ENCODE assay signal across 8 cellular contexts in the genomic region with DNA sequence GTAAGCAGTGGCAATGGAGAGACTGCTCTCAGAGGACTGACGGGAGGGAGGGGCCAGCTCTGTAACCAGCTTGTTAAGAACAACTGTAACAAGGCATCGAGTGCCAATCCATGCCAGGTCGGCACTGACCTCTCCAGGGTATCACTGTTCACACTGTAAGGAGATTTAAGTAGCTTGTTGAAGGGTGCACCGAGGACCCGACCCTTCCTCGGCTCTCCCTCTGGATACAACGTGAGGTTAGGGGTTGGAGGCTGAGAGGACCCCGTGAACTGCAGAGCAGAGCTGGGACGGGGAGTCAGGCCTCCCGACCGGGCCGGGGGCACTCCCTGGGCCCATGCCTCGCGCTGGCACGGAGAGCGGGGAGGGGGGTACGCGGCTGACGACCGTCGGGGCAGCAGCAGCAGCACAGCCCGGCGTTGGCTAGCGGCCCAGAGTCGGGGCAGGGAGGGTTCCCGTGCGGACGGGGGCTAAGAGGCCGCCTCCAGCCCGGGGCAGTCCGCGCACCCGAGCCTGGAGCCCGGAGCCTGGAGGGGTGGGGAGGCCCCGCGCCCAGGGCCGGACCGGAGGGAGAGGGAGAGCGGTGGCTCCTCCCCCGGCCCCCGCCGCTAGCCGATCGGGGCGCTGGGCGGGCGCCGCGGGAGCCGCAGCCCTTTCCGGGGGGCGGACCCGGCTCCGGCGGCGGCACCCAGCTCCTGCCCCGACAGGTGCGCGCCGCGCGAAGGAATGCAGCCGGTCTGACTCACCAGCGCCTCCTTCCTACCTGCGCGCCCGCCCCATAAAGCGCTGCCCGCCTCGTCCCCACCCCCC. TPM values are rescaled to one million over a fixed set of nuclear protein-coding genes. Genes with fewer than 3 reads are reported as not detected.
DNase-seq lines count a peak whose midpoint lies in the region; ATAC-seq and TF ChIP-seq lines count a peak whose summit lies in the region.

A gene (plus strand): TSS at position 804 of the 807 bp plus-strand sequence. CDS start 3,245 bp downstream, outside the sequence.

- H3K9me3 ChIP-seq in skeletal muscle tissue (ENCODE audit: control insufficient read depth in 3 of 3, low read length in 3 of 3): no peaks in the 10 kb centered on the region

- H3K9ac ChIP-seq in skeletal muscle tissue (ENCODE audit: low read depth in 1 of 3, low read length in 3 of 3): peak within 1 kb of the TSS in 1 of 3 donors; percentile 66

- H3K4me3 ChIP-seq in iPS-11a (ENCODE audit: low read depth, low read length): peak within 1 kb of the TSS; percentile 50
- peak within 1 kb of the TSS; percentile 9 to 52 (median 30) for H3K4me3 ChIP-seq in skeletal muscle tissue (ENCODE audit: low read length in 3 of 3)

- DNase-seq in DMS79 (lab: John Stamatoyannopoulos, UW) (peak; percentile 15), DMS79 treated with DMSO at 0.1 percent for 48 hours (lab: John Stamatoyannopoulos, UW) (no peak)

- peaks cover 0 to 9% (median 5%) of the 10 kb centered on the region in 3 donors for H3K4me1 ChIP-seq in skeletal muscle tissue (ENCODE audit: control insufficient read depth in 3 of 3, insufficient read depth in 3 of 3, low read length in 3 of 3)

- ATAC-seq in SK-N-SH treated with all-trans-retinoic acid at 6 μM for 48 hours (peak; percentile 57), GM19455 (IDR thresholded peaks at IDR 0.05; ENCODE audit: unreplicated experiment) (no peak), GM18909 (IDR thresholded peaks at IDR 0.05; ENCODE audit: poor library complexity, unreplicated experiment) (no peak)

- no peaks in the 10 kb centered on the region for H3K36me3 ChIP-seq in skeletal muscle tissue (ENCODE audit: control insufficient read depth in 3 of 3, insufficient read depth in 3 of 3, low read length in 3 of 3)

- peaks cover 31 to 37% (median 35%) of the 10 kb centered on the region in 3 donors for H3K27me3 ChIP-seq in skeletal muscle tissue (ENCODE audit: control insufficient read depth in 3 of 3, insufficient read depth in 3 of 3, low read length in 3 of 3)

- 1 to 3% (median 2%) methylated on average over 41 to 69 of the region's 70 CpGs for WGBS in adipose tissue, 3 donors

- no peak within 1 kb of the TSS for H3K27ac ChIP-seq in adipose tissue (ENCODE audit: low read depth, low read length)
- H3K27ac ChIP-seq in skeletal muscle tissue (ENCODE audit: low read depth, low read length): no peak within 1 kb of the TSS

TF ChIP-seq in SK-N-SH treated with all-trans-retinoic acid at 6 μM for 48 hours, 23 proteins besides CTCF, POLR2A, EP300 and RAD21:
- TF ChIP-seq ZNF8 (CRISPR knock-in tag; IDR thresholded peaks at IDR 0.05) (no peak), TOX (CRISPR knock-in tag; IDR thresholded peaks at IDR 0.05; ENCODE audit: borderline replicate concordance) (no peak), BACH2 (CRISPR knock-in tag; IDR thresholded peaks at IDR 0.05; ENCODE audit: borderline replicate concordance) (no peak), GLIS3 (CRISPR knock-in tag; IDR thresholded peaks at IDR 0.05) (no peak), ZNF565 (CRISPR knock-in tag; conservative IDR thresholded peaks at IDR 0.05; ENCODE audit: low read depth) (no peak), SNAI2 (CRISPR knock-in tag; IDR thresholded peaks at IDR 0.05) (no peak), PPARA (CRISPR knock-in tag; IDR thresholded peaks at IDR 0.05; ENCODE audit: borderline replicate concordance) (no peak), ZNF70 (CRISPR knock-in tag; IDR thresholded peaks at IDR 0.05) (no peak), ZFP30 (CRISPR knock-in tag; IDR thresholded peaks at IDR 0.05) (no peak), ESRRG (CRISPR knock-in tag; IDR thresholded peaks at IDR 0.05) (no peak), RARB (CRISPR knock-in tag; IDR thresholded peaks at IDR 0.05) (no peak)
- TF ChIP-seq, protein P1, sequence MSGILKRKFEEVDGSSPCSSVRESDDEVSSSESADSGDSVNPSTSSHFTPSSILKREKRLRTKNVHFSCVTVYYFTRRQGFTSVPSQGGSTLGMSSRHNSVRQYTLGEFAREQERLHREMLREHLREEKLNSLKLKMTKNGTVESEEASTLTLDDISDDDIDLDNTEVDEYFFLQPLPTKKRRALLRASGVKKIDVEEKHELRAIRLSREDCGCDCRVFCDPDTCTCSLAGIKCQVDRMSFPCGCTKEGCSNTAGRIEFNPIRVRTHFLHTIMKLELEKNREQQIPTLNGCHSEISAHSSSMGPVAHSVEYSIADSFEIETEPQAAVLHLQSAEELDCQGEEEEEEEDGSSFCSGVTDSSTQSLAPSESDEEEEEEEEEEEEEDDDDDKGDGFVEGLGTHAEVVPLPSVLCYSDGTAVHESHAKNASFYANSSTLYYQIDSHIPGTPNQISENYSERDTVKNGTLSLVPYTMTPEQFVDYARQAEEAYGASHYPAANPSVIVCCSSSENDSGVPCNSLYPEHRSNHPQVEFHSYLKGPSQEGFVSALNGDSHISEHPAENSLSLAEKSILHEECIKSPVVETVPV (CRISPR knock-in tag; IDR thresholded peaks at IDR 0.05): no peak
- TF ChIP-seq, protein P2, sequence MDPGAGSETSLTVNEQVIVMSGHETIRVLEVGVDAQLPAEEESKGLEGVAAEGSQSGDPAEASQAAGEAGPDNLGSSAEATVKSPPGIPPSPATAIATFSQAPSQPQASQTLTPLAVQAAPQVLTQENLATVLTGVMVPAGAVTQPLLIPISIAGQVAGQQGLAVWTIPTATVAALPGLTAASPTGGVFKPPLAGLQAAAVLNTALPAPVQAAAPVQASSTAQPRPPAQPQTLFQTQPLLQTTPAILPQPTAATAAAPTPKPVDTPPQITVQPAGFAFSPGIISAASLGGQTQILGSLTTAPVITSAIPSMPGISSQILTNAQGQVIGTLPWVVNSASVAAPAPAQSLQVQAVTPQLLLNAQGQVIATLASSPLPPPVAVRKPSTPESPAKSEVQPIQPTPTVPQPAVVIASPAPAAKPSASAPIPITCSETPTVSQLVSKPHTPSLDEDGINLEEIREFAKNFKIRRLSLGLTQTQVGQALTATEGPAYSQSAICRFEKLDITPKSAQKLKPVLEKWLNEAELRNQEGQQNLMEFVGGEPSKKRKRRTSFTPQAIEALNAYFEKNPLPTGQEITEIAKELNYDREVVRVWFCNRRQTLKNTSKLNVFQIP (CRISPR knock-in tag; IDR thresholded peaks at IDR 0.05; ENCODE audit: borderline replicate concordance, low read depth): no peak
- TF ChIP-seq, protein P3, sequence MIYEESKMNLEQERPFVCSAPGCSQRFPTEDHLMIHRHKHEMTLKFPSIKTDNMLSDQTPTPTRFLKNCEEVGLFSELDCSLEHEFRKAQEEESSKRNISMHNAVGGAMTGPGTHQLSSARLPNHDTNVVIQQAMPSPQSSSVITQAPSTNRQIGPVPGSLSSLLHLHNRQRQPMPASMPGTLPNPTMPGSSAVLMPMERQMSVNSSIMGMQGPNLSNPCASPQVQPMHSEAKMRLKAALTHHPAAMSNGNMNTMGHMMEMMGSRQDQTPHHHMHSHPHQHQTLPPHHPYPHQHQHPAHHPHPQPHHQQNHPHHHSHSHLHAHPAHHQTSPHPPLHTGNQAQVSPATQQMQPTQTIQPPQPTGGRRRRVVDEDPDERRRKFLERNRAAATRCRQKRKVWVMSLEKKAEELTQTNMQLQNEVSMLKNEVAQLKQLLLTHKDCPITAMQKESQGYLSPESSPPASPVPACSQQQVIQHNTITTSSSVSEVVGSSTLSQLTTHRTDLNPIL (CRISPR knock-in tag; IDR thresholded peaks at IDR 0.05; ENCODE audit: low read depth): no peak

RNA-seq across cellular contexts. Expression of the gene that starts here (rescaled TPM):
- 10 to 100 TPM in 2 of 3 donors, 1 to 10 TPM in 1; 8.0 to 18.9 (median 13.7) TPM for polyA plus RNA-seq in adipose tissue
- 3.1 TPM for total RNA-seq in skeletal muscle tissue
